In genomic region chr15:32677238-32677750, GRCh38 we compare ENCODE assay signal across 1 cellular context.
TF ChIP-seq lines count a peak whose summit lies in the region.

No MANE protein-coding gene starts in this region.

TF ChIP-seq in HEK293, 187 proteins besides CTCF, POLR2A, EP300 and RAD21 (continued from another document and continues in another):
- no peak for TF ChIP-seq ZBTB26 (tag by site-specific recombination; optimal IDR thresholded peaks at IDR 0.05)
- TF ChIP-seq OSR2 (tag by site-specific recombination; IDR thresholded peaks at IDR 0.05), result 0 out of 2 replicates have a peak, but pooled peaks have one; percentile 18
- no peak for TF ChIP-seq ATF2 (tag by site-specific recombination; IDR thresholded peaks at IDR 0.05; ENCODE audit: low read depth)
- TF ChIP-seq ZFP37 (tag by site-specific recombination; IDR thresholded peaks at IDR 0.05), result no peak
- no peak for TF ChIP-seq HOXA7 (CRISPR knock-in tag; IDR thresholded peaks at IDR 0.05; ENCODE audit: borderline replicate concordance)
- TF ChIP-seq BCL11A (tag by site-specific recombination; IDR thresholded peaks at IDR 0.05; ENCODE audit: low read depth), result peak; percentile 51; the same call in 1 of the 2 replicates
- no peak for TF ChIP-seq BCL11B (tag by site-specific recombination; IDR thresholded peaks at IDR 0.05; ENCODE audit: low read depth)
- no peak for TF ChIP-seq KLF17 (tag by site-specific recombination; IDR thresholded peaks at IDR 0.05)
- TF ChIP-seq ZBTB10 (tag by site-specific recombination; IDR thresholded peaks at IDR 0.05), result no peak
- no peak for TF ChIP-seq ZNF302 (tag by site-specific recombination; IDR thresholded peaks at IDR 0.05; ENCODE audit: low read depth)
- no peak for TF ChIP-seq ZNF23 (tag by site-specific recombination; IDR thresholded peaks at IDR 0.05; ENCODE audit: borderline replicate concordance)
- no peak for TF ChIP-seq ZNF169 (tag by site-specific recombination; IDR thresholded peaks at IDR 0.05)
- TF ChIP-seq ZNF138 (tag by site-specific recombination; IDR thresholded peaks at IDR 0.05; ENCODE audit: borderline replicate concordance), result no peak
- TF ChIP-seq ZNF621 (tag by site-specific recombination; IDR thresholded peaks at IDR 0.05), result no peak
- TF ChIP-seq ZNF18 (tag by site-specific recombination; IDR thresholded peaks at IDR 0.05), result peak; percentile 88
- TF ChIP-seq ZNF623 (tag by site-specific recombination; IDR thresholded peaks at IDR 0.05), result no peak
- peak; percentile 88 for TF ChIP-seq ZBTB17 (tag by site-specific recombination; IDR thresholded peaks at IDR 0.05)
- TF ChIP-seq ZBTB1 (tag by site-specific recombination; IDR thresholded peaks at IDR 0.05), result no peak
- TF ChIP-seq ZNF488 (tag by site-specific recombination; IDR thresholded peaks at IDR 0.05), result no peak
- TF ChIP-seq TRIM28 (IDR thresholded peaks at IDR 0.05; ENCODE audit: borderline replicate concordance, low read length), result no peak; the same call in 1 of the 2 replicates
- no peak for TF ChIP-seq ZNF19 (tag by site-specific recombination; IDR thresholded peaks at IDR 0.05; ENCODE audit: low read depth)
- no peak for TF ChIP-seq ZSCAN23 (tag by site-specific recombination; IDR thresholded peaks at IDR 0.05)
- TF ChIP-seq ZNF366 (tag by site-specific recombination; conservative IDR thresholded peaks at IDR 0.05), result peak; percentile 47; the same call in 1 of the 2 replicates
- TF ChIP-seq ZNF544 (tag by site-specific recombination; IDR thresholded peaks at IDR 0.05), result no peak
- TF ChIP-seq ZNF433 (tag by site-specific recombination; IDR thresholded peaks at IDR 0.05; ENCODE audit: low read depth), result no peak
- no peak for TF ChIP-seq ZNF354C (tag by site-specific recombination; IDR thresholded peaks at IDR 0.05; ENCODE audit: borderline replicate concordance, low read depth)
- TF ChIP-seq ZNF391 (tag by site-specific recombination; IDR thresholded peaks at IDR 0.05; ENCODE audit: borderline replicate concordance, low read depth), result no peak
- no peak for TF ChIP-seq ZNF221 (tag by site-specific recombination; IDR thresholded peaks at IDR 0.05; ENCODE audit: borderline replicate concordance)
- TF ChIP-seq KLF1 (tag by site-specific recombination; IDR thresholded peaks at IDR 0.05), result no peak
- TF ChIP-seq ZBTB11 (tag by site-specific recombination; conservative IDR thresholded peaks at IDR 0.05; ENCODE audit: low read depth), result no peak
- TF ChIP-seq TCF7L2 (IDR thresholded peaks at IDR 0.05; ENCODE audit: borderline replicate concordance, low read depth, low read length), result no peak
- TF ChIP-seq MZF1 (tag by site-specific recombination; IDR thresholded peaks at IDR 0.05; ENCODE audit: borderline replicate concordance), result peak; percentile 79
- no peak for TF ChIP-seq ZNF398 (tag by site-specific recombination; IDR thresholded peaks at IDR 0.05)
- no peak for TF ChIP-seq KLF10 (tag by site-specific recombination; IDR thresholded peaks at IDR 0.05)
- TF ChIP-seq GLI2 (tag by site-specific recombination; IDR thresholded peaks at IDR 0.05; ENCODE audit: borderline replicate concordance, low read depth), result no peak
- TF ChIP-seq ZNF148 (tag by site-specific recombination; IDR thresholded peaks at IDR 0.05; ENCODE audit: borderline replicate concordance), result no peak
- no peak for TF ChIP-seq ZNF280C (tag by site-specific recombination; IDR thresholded peaks at IDR 0.05)
- TF ChIP-seq GLIS1 (tag by site-specific recombination; IDR thresholded peaks at IDR 0.05), result peak; percentile 24; the same call in 1 of the 2 replicates
- TF ChIP-seq ZNF223 (tag by site-specific recombination; IDR thresholded peaks at IDR 0.05), result no peak
- TF ChIP-seq GFI1B (tag by site-specific recombination; IDR thresholded peaks at IDR 0.05), result no peak
- no peak for TF ChIP-seq KLF16 (tag by site-specific recombination; IDR thresholded peaks at IDR 0.05)
- TF ChIP-seq ZNF776 (tag by site-specific recombination; IDR thresholded peaks at IDR 0.05; ENCODE audit: borderline replicate concordance), result no peak
